ENCODE assay signal across 20 cellular contexts in genomic region chr5:171639236-171639635, GRCh38.
DNase-seq lines count a peak whose midpoint lies in the region; ATAC-seq, FAIRE-seq and TF ChIP-seq lines count a peak whose summit lies in the region.
"Had no signal": no experiment of that assay in that cellular context is flagged by ENCODE, and none has a peak within 500 bp of the region (broad histone marks: within the 10 kb centered on the region; RNA-seq: fewer than 3 reads in every experiment).

No MANE protein-coding gene starts in this region.

- H3K27ac Mint-ChIP-seq in osteocyte (ENCODE audit: unreplicated experiment) = peak overlapping the region; percentile 28
- no peak overlapping the region for H3K27ac Mint-ChIP-seq in activated CD4-positive, alpha-beta T cell treated with anti-CD3 and anti-CD28 coated beads for 36 hours
- H3K27ac Mint-ChIP-seq: B cell; CD8-positive, alpha-beta T cell; H9 had no signal

- H3K4me1 Mint-ChIP-seq in osteocyte (ENCODE audit: unreplicated experiment) = peaks cover 36% of the 10 kb centered on the region
- H3K4me1 Mint-ChIP-seq in activated CD4-positive, alpha-beta T cell treated with anti-CD3 and anti-CD28 coated beads for 36 hours = no peaks in the 10 kb centered on the region

- H3K4me2 ChIP-seq in SK-N-SH (no peak overlapping the region), HepG2 (ENCODE audit: low read depth, low read length) (no peak overlapping the region)
- H3K4me2 ChIP-seq: A549; BLaER1 treated with 17β-estradiol and CSF1 and Interleukin-3, amounts not matched to agents 10 nM and 100 nM had no signal

- DNase-seq in SK-N-SH (no peak), AG09319 (ENCODE audit: extremely low read depth, low read depth) (peak; percentile 39), dedifferentiated amniotic fluid mesenchymal stem cell (ENCODE audit: extremely low spot score) (peak; percentile 43), osteocyte (ENCODE audit: extremely low spot score, unreplicated experiment) (no peak), COLO668 (lab: John Stamatoyannopoulos, UW; ENCODE audit: unreplicated experiment) (no peak), HepG2 (ENCODE audit: low spot score) (no peak)
- DNase-seq in activated CD4-positive, alpha-beta T cell treated with anti-CD3 and anti-CD28 coated beads for 36 hours = no peak
- DNase-seq: CD8-positive, alpha-beta T cell; COR-L47; DMS 273 treated with DMSO at 0.1 percent for 48 hours; DMS53; DND-41; H9 had no signal

- no peaks in the 10 kb centered on the region for H3K9me3 ChIP-seq in SK-N-SH
- no peaks in the 10 kb centered on the region for H3K9me3 ChIP-seq in HepG2 (ENCODE audit: low read length)
- H3K9me3 ChIP-seq: A549; BLaER1 treated with 17β-estradiol and CSF1 and Interleukin-3, amounts not matched to agents 10 nM and 100 nM had no signal

- H3K9me3 Mint-ChIP-seq in osteocyte (ENCODE audit: unreplicated experiment) = no peaks in the 10 kb centered on the region
- no peaks in the 10 kb centered on the region for H3K9me3 Mint-ChIP-seq in activated CD4-positive, alpha-beta T cell treated with anti-CD3 and anti-CD28 coated beads for 36 hours (ENCODE audit: low read depth)
- H3K9me3 Mint-ChIP-seq: CD8-positive, alpha-beta T cell; H9 had no signal

- ATAC-seq in SK-N-SH treated with all-trans-retinoic acid at 6 μM for 48 hours (no peak), HepG2 (no peak)
- ATAC-seq in activated CD4-positive, alpha-beta T cell treated with anti-CD3 and anti-CD28 coated beads for 36 hours = no peak
- ATAC-seq: A549; CD8-positive, alpha-beta T cell; GM12878 had no signal

- H3K27me3 ChIP-seq in SK-N-SH (ENCODE audit: insufficient read depth) (no peaks in the 10 kb centered on the region), HepG2 (ENCODE audit: control insufficient read depth in 1 of 2, insufficient read depth in 2 of 2, low read length in 2 of 2) (peaks cover 0 to 10% of the 10 kb centered on the region in 2 experiments; a peak in 2 of 5 replicates)
- H3K27me3 ChIP-seq: BLaER1 treated with 17β-estradiol and CSF1 and Interleukin-3, amounts not matched to agents 10 nM and 100 nM had no signal

- H3K4me3 ChIP-seq in SK-N-SH (ENCODE audit: low read depth in 2 of 2, low read length in 1 of 2) (no peak overlapping the region), HepG2 (replicated peaks in 1 of 3; ENCODE audit: insufficient read depth in 1 of 3, low read depth in 2 of 3, low read length in 3 of 3) (no peak overlapping the region)
- H3K4me3 ChIP-seq: A549; BLaER1 treated with 17β-estradiol and CSF1 and Interleukin-3, amounts not matched to agents 10 nM and 100 nM; GM12878 had no signal

- POLR2A ChIA-PET in SK-N-SH (lab: Yijun Ruan, JAX) (no interaction called here), HepG2 (lab: Yijun Ruan, JAX) (no interaction called here)
- POLR2A ChIA-PET in activated CD4-positive, alpha-beta T cell treated with anti-CD3 and anti-CD28 coated beads for 36 hours (lab: Charles Lee) = no interaction called here

- no peaks in the 10 kb centered on the region for H3K9me2 ChIP-seq in SK-N-SH

- TF ChIP-seq POLR2A in HepG2 (IDR thresholded peaks at IDR 0.05; ENCODE audit: insufficient read depth in 1 of 2, low read depth in 2 of 2, low read length in 2 of 2) = no peak

- H3K27ac ChIP-seq in SK-N-SH (ENCODE audit: low read depth in 2 of 2, low read length in 1 of 2) (no peak overlapping the region), HepG2 (ENCODE audit: extremely low read length, insufficient read depth, low read length) (no peak overlapping the region)
- H3K27ac ChIP-seq: 22Rv1; A549; BLaER1 treated with 17β-estradiol and CSF1 and Interleukin-3, amounts not matched to agents 10 nM and 100 nM had no signal

- no peak for TF ChIP-seq CTCF in SK-N-SH (IDR thresholded peaks at IDR 0.05)
- no peak for TF ChIP-seq CTCF in AG09319 (IDR thresholded peaks at IDR 0.05; ENCODE audit: low read depth, low read length)
- TF ChIP-seq CTCF in osteocyte (IDR thresholded peaks at IDR 0.05) = no peak
- TF ChIP-seq CTCF in HepG2 (CRISPR knock-in tag; IDR thresholded peaks at IDR 0.05) = no peak

- H4K20me1 ChIP-seq in SK-N-SH (ENCODE audit: insufficient read depth) (no peaks in the 10 kb centered on the region), HepG2 (ENCODE audit: insufficient read depth, low read length) (no peaks in the 10 kb centered on the region)
- H4K20me1 ChIP-seq: BLaER1 treated with 17β-estradiol and CSF1 and Interleukin-3, amounts not matched to agents 10 nM and 100 nM had no signal

- no peaks in the 10 kb centered on the region for H3K79me2 ChIP-seq in SK-N-SH (ENCODE audit: insufficient read depth)
- H3K79me2 ChIP-seq in HepG2 (ENCODE audit: insufficient read depth, low read length) = no peaks in the 10 kb centered on the region

- H3K36me3 Mint-ChIP-seq in osteocyte (ENCODE audit: unreplicated experiment) = no peaks in the 10 kb centered on the region
- no peaks in the 10 kb centered on the region for H3K36me3 Mint-ChIP-seq in activated CD4-positive, alpha-beta T cell treated with anti-CD3 and anti-CD28 coated beads for 36 hours (ENCODE audit: low read depth)
- H3K36me3 Mint-ChIP-seq: CD8-positive, alpha-beta T cell had no signal

- no peak for FAIRE-seq in HepG2 (lab: Jason Lieb, UNC)
- FAIRE-seq: A549, GM12878, H1 had no signal

- H3K9ac ChIP-seq in SK-N-SH (no peak overlapping the region), HepG2 (ENCODE audit: insufficient read depth, low read depth, low read length) (no peak overlapping the region)
- H3K9ac ChIP-seq: BLaER1 treated with 17β-estradiol and CSF1 and Interleukin-3, amounts not matched to agents 10 nM and 100 nM had no signal

- WGBS in SK-N-SH (ENCODE audit: low lambda C conversion rate) = 78% methylated on average over 3 of the region's 3 CpGs
- WGBS in HepG2 (ENCODE audit: low lambda C conversion rate) = 20% methylated on average over 3 of the region's 3 CpGs

- peaks cover 7% of the 10 kb centered on the region for H3K27me3 Mint-ChIP-seq in osteocyte (ENCODE audit: unreplicated experiment)
- H3K27me3 Mint-ChIP-seq in activated CD4-positive, alpha-beta T cell treated with anti-CD3 and anti-CD28 coated beads for 36 hours = peaks cover 4% of the 10 kb centered on the region

- H2AFZ ChIP-seq in SK-N-SH (ENCODE audit: low read depth) (no peak overlapping the region), HepG2 (ENCODE audit: low read length) (no peak overlapping the region)

- intact Hi-C loops in activated CD4-positive, alpha-beta T cell treated with anti-CD3 and anti-CD28 coated beads for 36 hours (cut with DNase I, micrococcal nuclease) = no loop called here
- intact Hi-C loops in HepG2 (cut with micrococcal nuclease; ENCODE audit: unreplicated experiment) = no loop called here

- H3K36me3 ChIP-seq in SK-N-SH (replicated peaks in 1 of 2; ENCODE audit: control insufficient read depth in 1 of 2, insufficient read depth in 2 of 2, low read length in 1 of 2) (no peaks in the 10 kb centered on the region), HepG2 (replicated peaks in 1 of 2; ENCODE audit: control insufficient read depth in 1 of 2, insufficient read depth in 2 of 2, low read length in 2 of 2) (no peaks in the 10 kb centered on the region)
- H3K36me3 ChIP-seq: BLaER1 treated with 17β-estradiol and CSF1 and Interleukin-3, amounts not matched to agents 10 nM and 100 nM had no signal

- CTCF ChIA-PET in SK-N-SH (lab: Yijun Ruan, JAX) (interaction anchor here (0.6 to 1.7 kb wide), 6 partner anchors 9 to 268 kb away, joined by 3 to 4 read pairs (median 3); no protein-coding TSS in a partner anchor), HepG2 (lab: Yijun Ruan, JAX; ENCODE audit: low intra/inter-chr PET ratio, low total read pairs) (no interaction called here)
- CTCF ChIA-PET in activated CD4-positive, alpha-beta T cell treated with anti-CD3 and anti-CD28 coated beads for 36 hours (lab: Charles Lee) = interaction anchor here (1.1 to 1.5 kb wide), 2 partner anchors 12 to 34 kb away, joined by 4 read pairs; no protein-coding TSS in a partner anchor

- H3K4me3 Mint-ChIP-seq in osteocyte (ENCODE audit: unreplicated experiment) = no peak overlapping the region
- no peak overlapping the region for H3K4me3 Mint-ChIP-seq in activated CD4-positive, alpha-beta T cell treated with anti-CD3 and anti-CD28 coated beads for 36 hours
- H3K4me3 Mint-ChIP-seq: B cell; CD8-positive, alpha-beta T cell; H9 had no signal

- TF ChIP-seq EP300 in SK-N-SH (IDR thresholded peaks at IDR 0.05; ENCODE audit: borderline replicate concordance in 1 of 2, low read depth in 1 of 2, low read length in 1 of 2) (no peak), HepG2 (IDR thresholded peaks at IDR 0.05; ENCODE audit: low read depth in 2 of 2, low read length in 2 of 2) (no peak), HepG2 (CRISPR knock-in tag; IDR thresholded peaks at IDR 0.05; ENCODE audit: borderline replicate concordance) (no peak)

- in situ Hi-C loops in HepG2 (cut with HindIII; ENCODE audit: extremely low pct_ligation_motif_present, low pct_unique_long_range_greater_than_20kb) = no loop called here

- no peaks in the 10 kb centered on the region for H3F3A ChIP-seq in SK-N-SH (replicated peaks; ENCODE audit: insufficient read depth)

- BruUV-seq in HepG2 (replicated peaks; lab: Mats Ljungman, UMichigan) = no TSS peak

- TF ChIP-seq RAD21 in SK-N-SH (IDR thresholded peaks at IDR 0.05; ENCODE audit: low read length) (no peak), HepG2 (CRISPR knock-in tag; IDR thresholded peaks at IDR 0.05) (no peak)

- H3K4me1 ChIP-seq in SK-N-SH (ENCODE audit: control insufficient read depth in 1 of 2, insufficient read depth in 2 of 2, low read depth in 1 of 2, low read length in 1 of 2) (peaks cover 0 to 4% of the 10 kb centered on the region in 2 experiments; a peak in 1 of 4 replicates), HepG2 (ENCODE audit: insufficient read depth, low read length) (no peaks in the 10 kb centered on the region)
- H3K4me1 ChIP-seq: A549 had no signal

TF ChIP-seq in SK-N-SH treated with all-trans-retinoic acid at 6 μM for 48 hours, 23 proteins besides CTCF, POLR2A, EP300 and RAD21 (continues in another document):
- no peak for TF ChIP-seq RARB (CRISPR knock-in tag; IDR thresholded peaks at IDR 0.05)

TF ChIP-seq in HepG2, 621 proteins besides CTCF, POLR2A, EP300 and RAD21 (continues in another document):
- TF ChIP-seq ZMYM4 (CRISPR knock-in tag; IDR thresholded peaks at IDR 0.05) (no peak), ZNF550 (CRISPR knock-in tag; IDR thresholded peaks at IDR 0.05; ENCODE audit: borderline replicate concordance) (no peak)

Comparison
In these comparisons a context has a peak if more than half of its experiments do, and no peak if none do; other contexts are left out.
1. DNase-seq: peak in AG09319 (single experiment) and dedifferentiated amniotic fluid mesenchymal stem cell (single experiment); none in SK-N-SH (single experiment), osteocyte (single experiment), activated CD4-positive, alpha-beta T cell treated with anti-CD3 and anti-CD28 coated beads for 36 hours (single experiment), COLO668 (single experiment) and HepG2 (single experiment).
2. Of the 25 proteins assayed by ChIP-seq in both HepG2 and SK-N-SH: peak only in HepG2: none; only in SK-N-SH: PBX3; in both: none; in neither: 24.